ENCODE assay signal across 8 cellular contexts in genomic region chr11:76626921-76627391, GRCh38. TPM values are rescaled to one million over a fixed set of nuclear protein-coding genes. Genes with fewer than 3 reads are reported as not detected.
DNase-seq lines count a peak whose midpoint lies in the region; ATAC-seq and TF ChIP-seq lines count a peak whose summit lies in the region.

No MANE protein-coding gene starts in this region.

- peaks cover 9% of the 10 kb centered on the region for H3K9me3 Mint-ChIP-seq in activated CD8-positive, alpha-beta T cell treated with anti-CD3 and anti-CD28 coated beads, Interleukin-2, amount 10 ng/mL, durations not matched to agents 7 days and 5 days (ENCODE audit: insufficient read depth)

- H3K36me3 Mint-ChIP-seq in activated CD8-positive, alpha-beta T cell treated with anti-CD3 and anti-CD28 coated beads, Interleukin-2, amount 10 ng/mL, durations not matched to agents 7 days and 5 days (ENCODE audit: low read depth): peaks cover 15% of the 10 kb centered on the region

- peaks cover 11% of the 10 kb centered on the region for H3K4me1 ChIP-seq in smooth muscle cell (ENCODE audit: low read depth)

- no peaks in the 10 kb centered on the region for H3K79me2 ChIP-seq in smooth muscle cell (ENCODE audit: low read depth)

- ATAC-seq in GM21367 (IDR thresholded peaks at IDR 0.05; ENCODE audit: unreplicated experiment): peak; percentile 60
- ATAC-seq in HG03565 (IDR thresholded peaks at IDR 0.05; ENCODE audit: unreplicated experiment): peak; percentile 67
- ATAC-seq in activated CD8-positive, alpha-beta T cell treated with anti-CD3 and anti-CD28 coated beads, Interleukin-2, amount 10 ng/mL, durations not matched to agents 7 days and 5 days: peak; percentile 74

- no peak overlapping the region for H3K9ac ChIP-seq in smooth muscle cell (ENCODE audit: low read depth)

- H3K4me1 Mint-ChIP-seq in activated CD8-positive, alpha-beta T cell treated with anti-CD3 and anti-CD28 coated beads, Interleukin-2, amount 10 ng/mL, durations not matched to agents 7 days and 5 days (ENCODE audit: low read depth): peaks cover 54% of the 10 kb centered on the region

- DNase-seq in GM03348 (ENCODE audit: low spot score) (peak; percentile 60), smooth muscle cell (lab: John Stamatoyannopoulos, UW; ENCODE audit: unreplicated experiment) (no peak), NCI-H1092 treated with DMSO at 0.1 percent for 48 hours (lab: John Stamatoyannopoulos, UW) (no peak), NCI-H187 treated with DMSO at 0.1 percent for 48 hours (lab: John Stamatoyannopoulos, UW) (no peak)
- peak; percentile 87 for DNase-seq in activated CD8-positive, alpha-beta T cell treated with anti-CD3 and anti-CD28 coated beads, Interleukin-2, amount 10 ng/mL, durations not matched to agents 7 days and 5 days
- no peak for DNase-seq in effector CD4-positive, alpha-beta T cell

- H3K9me3 ChIP-seq in smooth muscle cell (replicated peaks; ENCODE audit: low read depth): no peaks in the 10 kb centered on the region

- H3K36me3 ChIP-seq in smooth muscle cell (ENCODE audit: low read depth): no peaks in the 10 kb centered on the region

- CTCF ChIA-PET in activated CD8-positive, alpha-beta T cell treated with anti-CD3 and anti-CD28 coated beads, Interleukin-2, amount 10 ng/mL, durations not matched to agents 7 days and 5 days (lab: Charles Lee): no interaction called here

- H3K27ac ChIP-seq in smooth muscle cell (ENCODE audit: low read depth): peak overlapping the region; percentile 14

- H2AFZ ChIP-seq in smooth muscle cell (ENCODE audit: low read depth): no peak overlapping the region

- H3K27ac Mint-ChIP-seq in activated CD8-positive, alpha-beta T cell treated with anti-CD3 and anti-CD28 coated beads, Interleukin-2, amount 10 ng/mL, durations not matched to agents 7 days and 5 days: peak overlapping the region; percentile 82

- WGBS in smooth muscle cell (ENCODE audit: low lambda C conversion rate): 63% methylated on average over 6 of the region's 6 CpGs

- H3K4me2 ChIP-seq in smooth muscle cell: no peak overlapping the region

- POLR2A ChIA-PET in activated CD8-positive, alpha-beta T cell treated with anti-CD3 and anti-CD28 coated beads, Interleukin-2, amount 10 ng/mL, durations not matched to agents 7 days and 5 days (lab: Charles Lee): no interaction called here

- H3F3A ChIP-seq in smooth muscle cell (ENCODE audit: low read depth): no peaks in the 10 kb centered on the region

- TF ChIP-seq CTCF in smooth muscle cell (IDR thresholded peaks at IDR 0.05; ENCODE audit: borderline replicate concordance, insufficient read depth, poor library complexity, severe bottlenecking): no peak

- H3K27me3 ChIP-seq in smooth muscle cell (ENCODE audit: low read depth): no peaks in the 10 kb centered on the region

- no peak overlapping the region for H3K4me3 ChIP-seq in smooth muscle cell

- H3K27me3 Mint-ChIP-seq in activated CD8-positive, alpha-beta T cell treated with anti-CD3 and anti-CD28 coated beads, Interleukin-2, amount 10 ng/mL, durations not matched to agents 7 days and 5 days (ENCODE audit: low read depth): peaks cover 21% of the 10 kb centered on the region

- peak overlapping the region; percentile 50 for H3K4me3 Mint-ChIP-seq in activated CD8-positive, alpha-beta T cell treated with anti-CD3 and anti-CD28 coated beads, Interleukin-2, amount 10 ng/mL, durations not matched to agents 7 days and 5 days

- no peaks in the 10 kb centered on the region for H4K20me1 ChIP-seq in smooth muscle cell (ENCODE audit: low read depth)

RNA-seq across cellular contexts. Expression of gene LRRC32, which starts 43.6 kb away (rescaled TPM):
- total RNA-seq in activated CD8-positive, alpha-beta T cell treated with anti-CD3 and anti-CD28 coated beads, Interleukin-2, amount 10 ng/mL, durations not matched to agents 7 days and 5 days: under 1 TPM; 0.23 to 0.32 TPM
- total RNA-seq in smooth muscle cell: 147 and 171 TPM in 2 replicates
- polyA plus RNA-seq in smooth muscle cell: 330 and 444 TPM in 2 replicates

Comparison
In these comparisons a context has a peak if more than half of its experiments do, and no peak if none do; other contexts are left out.
1. DNase-seq: peak in GM03348 (single experiment) and activated CD8-positive, alpha-beta T cell treated with anti-CD3 and anti-CD28 coated beads, Interleukin-2, amount 10 ng/mL, durations not matched to agents 7 days and 5 days (single experiment); none in smooth muscle cell (single experiment), NCI-H1092 treated with DMSO at 0.1 percent for 48 hours (single experiment), NCI-H187 treated with DMSO at 0.1 percent for 48 hours (single experiment) and effector CD4-positive, alpha-beta T cell (single experiment).
2. RNA of gene LRRC32, which starts 43.6 kb away (total RNA-seq): 147 to 171 TPM in smooth muscle cell; 0.23 to 0.32 TPM in activated CD8-positive, alpha-beta T cell treated with anti-CD3 and anti-CD28 coated beads, Interleukin-2, amount 10 ng/mL, durations not matched to agents 7 days and 5 days; every median in the first group is over 100 times any median in the second.
3. Peak in every context shown above with its lines, with median percentiles within 50 percentile points of each other: ATAC-seq.